Comparison of ENCODE assay signal across 14 cellular contexts in genomic region chr7:53358301-53358700, GRCh38.
DNase-seq lines count a peak whose midpoint lies in the region; ATAC-seq and TF ChIP-seq lines count a peak whose summit lies in the region.
"Had no signal": no experiment of that assay in that cellular context is flagged by ENCODE, and none has a peak within 500 bp of the region (broad histone marks: within the 10 kb centered on the region; RNA-seq: fewer than 3 reads in every experiment).

No MANE protein-coding gene starts in this region.

- ATAC-seq in left ventricle myocardium superior (peak; percentile 45), upper lobe of right lung (no peak), HG02973 (IDR thresholded peaks at IDR 0.05; ENCODE audit: unreplicated experiment) (no peak)

- intact Hi-C loops in left ventricle myocardium superior (cut with micrococcal nuclease), result no loop called here
- intact Hi-C loops in upper lobe of right lung (cut with DNase I), result no loop called here

- TF ChIP-seq CTCF in right atrium auricular region (IDR thresholded peaks at IDR 0.05) (no peak), LNCaP clone FGC (IDR thresholded peaks at IDR 0.05; ENCODE audit: control insufficient read depth, extremely low read depth, insufficient read depth) (peak; percentile 23; the same call in 1 of the 2 replicates), epithelial cell of proximal tubule (conservative IDR thresholded peaks at IDR 0.05; ENCODE audit: low read depth, low read length) (peak; percentile 17), upper lobe of right lung (IDR thresholded peaks at IDR 0.05) (no peak)

- no peaks in the 10 kb centered on the region for H3K27me3 ChIP-seq in right atrium auricular region
- H3K27me3 ChIP-seq in upper lobe of right lung, result no peaks in the 10 kb centered on the region

- DNase-seq in left ventricle myocardium superior, result no peak
- no peak for DNase-seq in right atrium auricular region (ENCODE audit: low spot score)
- no peak for DNase-seq in LNCaP clone FGC (ENCODE audit: low read depth)
- DNase-seq in epithelial cell of proximal tubule (ENCODE audit: low read depth), result no peak
- DNase-seq in NCI-H524 treated with DMSO at 0.1 percent for 48 hours (lab: John Stamatoyannopoulos, UW), result no peak
- no peak for DNase-seq in upper lobe of right lung
- DNase-seq: GF-D8, GM23248, NCI-H1417 treated with DMSO at 0.1 percent for 48 hours, NCI-H187 treated with DMSO at 0.1 percent for 48 hours, NCI-H226, SHP77 had no signal

- H3K27ac ChIP-seq in right atrium auricular region, result peak overlapping the region in 1 of 2 donors; percentile 21
- no peak overlapping the region for H3K27ac ChIP-seq in upper lobe of right lung
- H3K27ac ChIP-seq: GM23248, SK-N-MC had no signal

- H3K36me3 ChIP-seq in right atrium auricular region (no peaks in the 10 kb centered on the region), upper lobe of right lung (no peaks in the 10 kb centered on the region)

- H3K4me3 ChIP-seq in right atrium auricular region (no peak overlapping the region), LNCaP clone FGC (ENCODE audit: low read depth, low read length) (no peak overlapping the region), epithelial cell of proximal tubule (ENCODE audit: low read depth, low read length) (no peak overlapping the region), upper lobe of right lung (no peak overlapping the region)
- H3K4me3 ChIP-seq: GM23248, SK-N-MC had no signal

- no peaks in the 10 kb centered on the region for H3K4me1 ChIP-seq in right atrium auricular region
- no peaks in the 10 kb centered on the region for H3K4me1 ChIP-seq in upper lobe of right lung

- H3K9me3 ChIP-seq in right atrium auricular region (no peaks in the 10 kb centered on the region), upper lobe of right lung (no peaks in the 10 kb centered on the region)

Comparison
In these comparisons a context has a peak if more than half of its experiments do, and no peak if none do; other contexts are left out.
1. CTCF ChIP-seq: peak in LNCaP clone FGC (single experiment) and epithelial cell of proximal tubule (single experiment); none in right atrium auricular region (0 of 2) and upper lobe of right lung (single experiment).